Comparison of ENCODE assay signal across 8 cellular contexts in the genomic region with DNA sequence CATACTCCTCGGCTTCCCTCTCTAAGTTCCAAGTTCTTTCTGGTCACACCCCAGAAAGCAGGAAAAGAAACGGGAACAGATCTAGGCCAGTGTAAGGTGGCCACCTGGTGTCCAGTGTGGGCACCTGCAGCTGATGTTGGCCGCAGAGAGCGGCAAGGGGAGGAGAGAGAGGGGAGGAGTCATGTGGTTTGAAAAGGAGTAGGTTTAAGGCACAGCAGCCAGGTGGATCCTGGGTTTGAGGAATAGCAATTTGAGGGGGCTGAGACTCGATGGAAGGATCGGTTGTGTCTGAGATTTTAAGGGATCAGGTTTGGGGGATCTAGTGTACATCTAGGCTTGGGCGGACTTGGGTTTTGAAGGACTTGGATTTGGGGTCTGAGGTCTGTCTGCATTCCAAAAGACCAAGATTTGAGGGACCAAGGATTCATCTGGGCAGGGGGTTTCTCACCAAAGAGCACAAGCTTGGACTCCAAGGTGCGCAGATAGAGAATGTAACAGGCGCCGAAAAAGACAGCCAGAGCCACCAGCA. TPM values are rescaled to one million over a fixed set of nuclear protein-coding genes. Genes with fewer than 3 reads are reported as not detected.
DNase-seq lines count a peak whose midpoint lies in the region; ATAC-seq and TF ChIP-seq lines count a peak whose summit lies in the region.

No MANE protein-coding gene starts in this region.

- DNase-seq in DMS53 (lab: John Stamatoyannopoulos, UW) (peak; percentile 95), NCI-H774 (lab: John Stamatoyannopoulos, UW) (peak; percentile 72), foreskin keratinocyte (peak; percentile 72 to 83)
- DNase-seq in activated naive CD4-positive, alpha-beta T cell treated with anti-CD3 and anti-CD28 coated beads for 36 hours, result peak; percentile 57

- H3K27me3 ChIP-seq in foreskin keratinocyte, result no peaks in the 10 kb centered on the region

- no peaks in the 10 kb centered on the region for H3K9me3 Mint-ChIP-seq in activated naive CD4-positive, alpha-beta T cell treated with anti-CD3 and anti-CD28 coated beads for 36 hours
- no peaks in the 10 kb centered on the region for H3K9me3 Mint-ChIP-seq in nephron

- H3K4me1 Mint-ChIP-seq in activated naive CD4-positive, alpha-beta T cell treated with anti-CD3 and anti-CD28 coated beads for 36 hours (ENCODE audit: low read depth), result peaks cover 13% of the 10 kb centered on the region
- H3K4me1 Mint-ChIP-seq in nephron, result peaks cover 12% of the 10 kb centered on the region

- H3K27me3 Mint-ChIP-seq in activated naive CD4-positive, alpha-beta T cell treated with anti-CD3 and anti-CD28 coated beads for 36 hours (ENCODE audit: low read depth), result no peaks in the 10 kb centered on the region
- no peaks in the 10 kb centered on the region for H3K27me3 Mint-ChIP-seq in nephron (ENCODE audit: low read depth)

- CTCF ChIA-PET in activated naive CD4-positive, alpha-beta T cell treated with anti-CD3 and anti-CD28 coated beads for 36 hours (lab: Charles Lee), result interaction anchor here (0.8 to 3.0 kb wide), 5 partner anchors 13 to 86 kb away, joined by 3 to 21 read pairs (median 4); no protein-coding TSS in a partner anchor

- H3K4me1 ChIP-seq in foreskin keratinocyte, result no peaks in the 10 kb centered on the region

- no peak overlapping the region for H3K27ac ChIP-seq in foreskin keratinocyte

- intact Hi-C loops in activated naive CD4-positive, alpha-beta T cell treated with anti-CD3 and anti-CD28 coated beads for 36 hours (cut with micrococcal nuclease), result loop anchor here (1.0 to 5.0 kb wide), 2 partner anchors 99 to 259 kb away; a partner anchor contains a TSS

- H3K4me3 Mint-ChIP-seq in activated naive CD4-positive, alpha-beta T cell treated with anti-CD3 and anti-CD28 coated beads for 36 hours, result peak overlapping the region; percentile 95
- peak overlapping the region; percentile 88 to 93 (median 90) for H3K4me3 Mint-ChIP-seq in nephron

- H3K36me3 Mint-ChIP-seq in activated naive CD4-positive, alpha-beta T cell treated with anti-CD3 and anti-CD28 coated beads for 36 hours (ENCODE audit: low read depth), result no peaks in the 10 kb centered on the region
- no peaks in the 10 kb centered on the region for H3K36me3 Mint-ChIP-seq in nephron (ENCODE audit: low read depth)

- ATAC-seq in HG03280 (IDR thresholded peaks at IDR 0.05; ENCODE audit: unreplicated experiment), result peak; percentile 36
- ATAC-seq in foreskin keratinocyte, result peak; percentile 73
- no peak for ATAC-seq in GM21576 (IDR thresholded peaks at IDR 0.05; ENCODE audit: unreplicated experiment)
- ATAC-seq in HG03439 (IDR thresholded peaks at IDR 0.05; ENCODE audit: unreplicated experiment), result no peak

- peak overlapping the region; percentile 65 for H3K27ac Mint-ChIP-seq in activated naive CD4-positive, alpha-beta T cell treated with anti-CD3 and anti-CD28 coated beads for 36 hours
- H3K27ac Mint-ChIP-seq in nephron, result peak overlapping the region; percentile 44 to 94 (median 88)

- TF ChIP-seq CTCF in foreskin keratinocyte (conservative IDR thresholded peaks at IDR 0.05), result peak; percentile 96
- TF ChIP-seq CTCF in nephron (IDR thresholded peaks at IDR 0.05; ENCODE audit: unreplicated experiment in 3 of 3), result peak; percentile 76 to 89 (median 86)

RNA-seq across cellular contexts. Expression of a gene that starts 1.2 kb away (rescaled TPM):
- total RNA-seq in activated naive CD4-positive, alpha-beta T cell treated with anti-CD3 and anti-CD28 coated beads for 36 hours, result 10 to 100 TPM; 32.8 TPM
- total RNA-seq in foreskin keratinocyte, result 155 and 188 TPM in 2 replicates
- polyA plus RNA-seq in foreskin keratinocyte, result 212 and 326 TPM in 2 replicates

RNA-seq across cellular contexts. Expression of a gene that starts 29.7 kb away (rescaled TPM):
- 1 to 10 TPM in 1 of 2 experiments, under 1 TPM in 1; 0.99 to 1.3 TPM for total RNA-seq in activated naive CD4-positive, alpha-beta T cell treated with anti-CD3 and anti-CD28 coated beads for 36 hours
- not detected in 2 replicates for total RNA-seq in foreskin keratinocyte
- polyA plus RNA-seq in foreskin keratinocyte, result 0.03 and 0.08 TPM in 2 replicates

RNA-seq across cellular contexts. Expression of a gene that starts 36.1 kb away (rescaled TPM):
- total RNA-seq in activated naive CD4-positive, alpha-beta T cell treated with anti-CD3 and anti-CD28 coated beads for 36 hours, result 1 to 10 TPM; 1.1 to 1.5 TPM
- total RNA-seq in foreskin keratinocyte, result 0.14 TPM in 1 of 2 replicates, not detected in the other
- 0.09 and 0.13 TPM in 2 replicates for polyA plus RNA-seq in foreskin keratinocyte

Comparison
In these comparisons a context has a peak if more than half of its experiments do, and no peak if none do; other contexts are left out.
1. ATAC-seq: peak in HG03280 (single experiment) and foreskin keratinocyte (single experiment); none in GM21576 (single experiment) and HG03439 (single experiment).
2. Peak in every context shown above with its lines, with median percentiles within 50 percentile points of each other: DNase-seq.